12 cellular contexts compared by ENCODE assay signal in genomic region chr4:168723020-168723419, GRCh38.
A peak's percentile ranks its signal among the peaks of the same experiment; 100 is the strongest.
DNase-seq lines count a peak whose midpoint lies in the region; ATAC-seq and TF ChIP-seq lines count a peak whose summit lies in the region.
"Had no signal": no experiment of that assay in that cellular context is flagged by ENCODE, and none has a peak within 500 bp of the region (broad histone marks: within the 10 kb centered on the region; RNA-seq: fewer than 3 reads in every experiment).

No MANE protein-coding gene starts in this region.

- H3K4me3 ChIP-seq in foreskin fibroblast (ENCODE audit: low read depth in 1 of 2, low read length in 2 of 2) (no peak overlapping the region), thoracic aorta (peak overlapping the region; percentile 9)
- no peak overlapping the region for H3K4me3 ChIP-seq in CD8-positive, alpha-beta memory T cell (ENCODE audit: low read length)

- H3K36me3 ChIP-seq in thoracic aorta: no peaks in the 10 kb centered on the region
- H3K36me3 ChIP-seq in CD8-positive, alpha-beta memory T cell (ENCODE audit: insufficient read depth, low read length): no peaks in the 10 kb centered on the region

- H3K36me3 Mint-ChIP-seq in activated CD4-positive, alpha-beta T cell treated with anti-CD3 and anti-CD28 coated beads, Interleukin-2, amount 10 ng/mL, durations not matched to agents 24 days and 14 days (ENCODE audit: low read depth): peaks cover 4% of the 10 kb centered on the region
- no peaks in the 10 kb centered on the region for H3K36me3 Mint-ChIP-seq in CD8-positive, alpha-beta memory T cell

- H3K9me3 Mint-ChIP-seq in activated CD4-positive, alpha-beta T cell treated with anti-CD3 and anti-CD28 coated beads, Interleukin-2, amount 10 ng/mL, durations not matched to agents 24 days and 14 days: peaks cover 29% of the 10 kb centered on the region
- H3K9me3 Mint-ChIP-seq in CD8-positive, alpha-beta memory T cell: peaks cover 0 to 7% (median 0%) of the 10 kb centered on the region in 5 donors

- intact Hi-C loops in activated CD4-positive, alpha-beta T cell treated with anti-CD3 and anti-CD28 coated beads, Interleukin-2, amount 10 ng/mL, durations not matched to agents 24 days and 14 days (cut with micrococcal nuclease): loop anchor here (1.0 to 5.0 kb wide), 2 partner anchors 13 to 139 kb away; no protein-coding TSS in a partner anchor

- peaks cover 24% of the 10 kb centered on the region for H3K4me1 Mint-ChIP-seq in activated CD4-positive, alpha-beta T cell treated with anti-CD3 and anti-CD28 coated beads, Interleukin-2, amount 10 ng/mL, durations not matched to agents 24 days and 14 days
- peaks cover 0 to 8% (median 0%) of the 10 kb centered on the region in 3 donors for H3K4me1 Mint-ChIP-seq in CD8-positive, alpha-beta memory T cell

- no peaks in the 10 kb centered on the region for H3K27me3 ChIP-seq in thoracic aorta (replicated peaks; ENCODE audit: insufficient read depth)
- no peaks in the 10 kb centered on the region for H3K27me3 ChIP-seq in CD8-positive, alpha-beta memory T cell (ENCODE audit: insufficient read depth, low read length, poor library complexity, severe bottlenecking)

- DNase-seq in activated CD4-positive, alpha-beta T cell treated with anti-CD3 and anti-CD28 coated beads, Interleukin-2, amount 10 ng/mL, durations not matched to agents 24 days and 14 days: no peak
- DNase-seq in activated CD4-positive, alpha-beta T cell treated with anti-CD3 and anti-CD28 coated beads, Interleukin-2, amount 50 U/mL, for 4 hours: no peak
- DNase-seq in SKM-1 (lab: John Stamatoyannopoulos, UW; ENCODE audit: unreplicated experiment) (peak; percentile 57), foreskin fibroblast (peak; percentile 71 to 73), thoracic aorta (ENCODE audit: low spot score) (no peak)
- no peak for DNase-seq in NK-92 treated with Interleukin-12 subunit alpha and Interleukin-12 subunit beta, amount 100 ng/mL, for 24 hours (lab: John Stamatoyannopoulos, UW)
- DNase-seq in CD8-positive, alpha-beta memory T cell: no peak
- DNase-seq: central memory CD4-positive, alpha-beta T cell; hippocampal formation; NCI-H1092 had no signal

- peak overlapping the region; percentile 79 for H3K27ac Mint-ChIP-seq in activated CD4-positive, alpha-beta T cell treated with anti-CD3 and anti-CD28 coated beads, Interleukin-2, amount 10 ng/mL, durations not matched to agents 24 days and 14 days
- no peak overlapping the region for H3K27ac Mint-ChIP-seq in CD8-positive, alpha-beta memory T cell

- CTCF ChIA-PET in CD8-positive, alpha-beta memory T cell (lab: Charles Lee): no interaction called here

- peaks cover 2% of the 10 kb centered on the region for H3K27me3 Mint-ChIP-seq in activated CD4-positive, alpha-beta T cell treated with anti-CD3 and anti-CD28 coated beads, Interleukin-2, amount 10 ng/mL, durations not matched to agents 24 days and 14 days
- peaks cover 11 to 18% of the 10 kb centered on the region in 2 donors for H3K27me3 Mint-ChIP-seq in CD8-positive, alpha-beta memory T cell

- peak overlapping the region in 1 of 2 donors; percentile 33 for H3K27ac ChIP-seq in thoracic aorta
- H3K27ac ChIP-seq in CD8-positive, alpha-beta memory T cell (ENCODE audit: low read depth, low read length): no peak overlapping the region

- POLR2A ChIA-PET in CD8-positive, alpha-beta memory T cell (lab: Charles Lee): no interaction called here

- H3K9me3 ChIP-seq in thoracic aorta: no peaks in the 10 kb centered on the region
- H3K9me3 ChIP-seq in CD8-positive, alpha-beta memory T cell (ENCODE audit: low read length): no peaks in the 10 kb centered on the region

- peak overlapping the region; percentile 29 for H3K4me3 Mint-ChIP-seq in activated CD4-positive, alpha-beta T cell treated with anti-CD3 and anti-CD28 coated beads, Interleukin-2, amount 10 ng/mL, durations not matched to agents 24 days and 14 days
- no peak overlapping the region for H3K4me3 Mint-ChIP-seq in CD8-positive, alpha-beta memory T cell
- H3K4me3 Mint-ChIP-seq: neural crest cell had no signal

- TF ChIP-seq CTCF in foreskin fibroblast (IDR thresholded peaks at IDR 0.05; ENCODE audit: low read depth, low read length) (no peak), thoracic aorta (IDR thresholded peaks at IDR 0.05) (no peak)

- ATAC-seq in thoracic aorta (ENCODE audit: insufficient number of reproducible peaks, low FRiP score, low read depth): no peak
- ATAC-seq in HG02678 (IDR thresholded peaks at IDR 0.05; ENCODE audit: unreplicated experiment): no peak

- H3K4me1 ChIP-seq in thoracic aorta (ENCODE audit: control insufficient read depth in 1 of 2, low read depth in 2 of 2): peaks cover 14 to 27% of the 10 kb centered on the region in 2 donors
- no peaks in the 10 kb centered on the region for H3K4me1 ChIP-seq in CD8-positive, alpha-beta memory T cell (ENCODE audit: insufficient read depth, low read length)

Comparison
In these comparisons a context has a peak if more than half of its experiments do, and no peak if none do; other contexts are left out.
1. DNase-seq: peak in SKM-1 (single experiment) and foreskin fibroblast (2 of 2); none in activated CD4-positive, alpha-beta T cell treated with anti-CD3 and anti-CD28 coated beads, Interleukin-2, amount 10 ng/mL, durations not matched to agents 24 days and 14 days (single experiment), activated CD4-positive, alpha-beta T cell treated with anti-CD3 and anti-CD28 coated beads, Interleukin-2, amount 50 U/mL, for 4 hours (0 of 2), thoracic aorta (single experiment), NK-92 treated with Interleukin-12 subunit alpha and Interleukin-12 subunit beta, amount 100 ng/mL, for 24 hours (single experiment) and CD8-positive, alpha-beta memory T cell (0 of 5).